23 cellular contexts compared by ENCODE assay signal in the genomic region with DNA sequence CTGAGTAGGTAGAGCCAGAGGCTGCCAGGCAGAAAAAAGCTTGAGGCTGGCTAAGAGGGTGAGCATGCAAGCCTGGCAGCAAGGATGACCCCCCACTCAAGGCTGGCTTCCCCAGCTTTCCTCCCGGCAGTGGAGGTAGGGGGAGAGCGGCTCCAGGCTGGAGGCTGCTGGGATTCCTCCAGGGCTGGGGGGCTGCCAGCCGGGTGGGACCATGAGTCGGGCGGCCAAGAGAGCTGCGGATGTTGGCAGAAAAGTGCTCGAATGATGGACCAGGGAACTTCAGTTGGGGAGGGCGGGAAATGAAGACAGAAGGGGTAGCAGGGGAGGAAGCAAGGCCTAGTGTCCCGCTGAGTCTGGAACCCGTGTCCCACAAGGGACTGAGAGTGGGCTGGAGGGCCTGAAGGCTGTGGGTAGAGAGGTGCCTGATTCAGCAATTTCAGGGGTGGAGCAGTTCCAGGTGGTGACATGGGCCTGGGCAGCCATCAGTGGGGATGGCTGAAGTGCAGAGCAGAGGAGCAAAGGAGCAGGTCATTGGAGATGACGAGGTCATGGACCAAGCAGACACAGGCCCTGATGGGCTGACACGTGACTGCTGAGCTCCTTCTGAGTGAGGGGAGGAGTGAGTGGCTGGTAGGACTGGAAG. TPM values are rescaled to one million over a fixed set of nuclear protein-coding genes. Genes with fewer than 3 reads are reported as not detected.
DNase-seq lines count a peak whose midpoint lies in the region; ATAC-seq and TF ChIP-seq lines count a peak whose summit lies in the region.
"Had no signal": no experiment of that assay in that cellular context is flagged by ENCODE, and none has a peak within 500 bp of the region (broad histone marks: within the 10 kb centered on the region; RNA-seq: fewer than 3 reads in every experiment).

No MANE protein-coding gene starts in this region.

- TF ChIP-seq CTCF in Peyer's patch (IDR thresholded peaks at IDR 0.05): no peak
- TF ChIP-seq CTCF in body of pancreas (IDR thresholded peaks at IDR 0.05): no peak

- H3K27me3 ChIP-seq in Peyer's patch (no peaks in the 10 kb centered on the region), body of pancreas (no peaks in the 10 kb centered on the region), skeletal muscle tissue (ENCODE audit: control insufficient read depth in 3 of 3, insufficient read depth in 3 of 3, low read length in 3 of 3) (no peaks in the 10 kb centered on the region)
- H3K27me3 ChIP-seq: neutrophil, tibial nerve had no signal

- TF ChIP-seq POLR2A in Peyer's patch (IDR thresholded peaks at IDR 0.05): no peak
- no peak for TF ChIP-seq POLR2A in body of pancreas (IDR thresholded peaks at IDR 0.05)

- H3K4me3 ChIP-seq in Peyer's patch (no peak overlapping the region), body of pancreas (no peak overlapping the region), skeletal muscle tissue (ENCODE audit: low read length in 3 of 3) (no peak overlapping the region)
- H3K4me3 ChIP-seq: tibial nerve had no signal

- WGBS in body of pancreas, 2 donors: 78 to 89% methylated on average over 12 of the region's 12 CpGs

- H3K27ac ChIP-seq in Peyer's patch (peak overlapping the region in 3 of 4 donors; percentile 77 to 94 (median 90)), body of pancreas (peak overlapping the region; percentile 83 to 96 (median 92)), skeletal muscle tissue (ENCODE audit: low read depth, low read length) (peak overlapping the region; percentile 40)
- H3K27ac ChIP-seq: neutrophil had no signal

- H3K9me3 ChIP-seq in Peyer's patch (no peaks in the 10 kb centered on the region), body of pancreas (no peaks in the 10 kb centered on the region), skeletal muscle tissue (ENCODE audit: control insufficient read depth in 3 of 3, low read length in 3 of 3) (no peaks in the 10 kb centered on the region)
- H3K9me3 ChIP-seq: neutrophil, tibial nerve had no signal

- H3K4me1 ChIP-seq in Peyer's patch (peaks cover 3 to 86% (median 23%) of the 10 kb centered on the region in 4 donors), body of pancreas (peaks cover 66% of the 10 kb centered on the region), skeletal muscle tissue (ENCODE audit: control insufficient read depth in 3 of 3, insufficient read depth in 3 of 3, low read length in 3 of 3) (peaks cover 68 to 80% (median 68%) of the 10 kb centered on the region in 3 donors)

- peaks cover 0 to 41% (median 0%) of the 10 kb centered on the region in 3 donors for H3K36me3 ChIP-seq in Peyer's patch
- peaks cover 0 to 2% of the 10 kb centered on the region in 2 donors for H3K36me3 ChIP-seq in body of pancreas (replicated peaks in 1 of 2; ENCODE audit: insufficient read depth in 1 of 2, low read depth in 2 of 2)
- peaks cover 12 to 18% (median 13%) of the 10 kb centered on the region in 3 donors for H3K36me3 ChIP-seq in skeletal muscle tissue (ENCODE audit: control insufficient read depth in 3 of 3, insufficient read depth in 3 of 3, low read length in 3 of 3)

- H3K9ac ChIP-seq in skeletal muscle tissue (ENCODE audit: low read depth in 1 of 3, low read length in 3 of 3): peak overlapping the region in 2 of 3 donors; percentile 14 to 40

- intact Hi-C loops in body of pancreas (cut with DNase I): no loop called here

- ATAC-seq in body of pancreas: peak; percentile 4
- no peak for ATAC-seq in HG03039 (IDR thresholded peaks at IDR 0.05; ENCODE audit: unreplicated experiment)
- ATAC-seq in HG03135 (IDR thresholded peaks at IDR 0.05; ENCODE audit: unreplicated experiment): no peak
- ATAC-seq: stimulated activated naive B cell treated with anti-CD40 and anti-IgM and Interleukin-4, amounts not matched to agents 10 μg/mL and 1 μg/mL and 100 μg/mL, for 72 hours had no signal

- DNase-seq in Peyer's patch (peak in 1 of 3 donors; percentile 48), body of pancreas (no peak), medulla oblongata (ENCODE audit: extremely low spot score) (peak; percentile 37), epidermal melanocyte (ENCODE audit: insufficient read length, low spot score) (no peak), NAMALWA (ENCODE audit: low spot score) (no peak)
- DNase-seq: activated CD4-positive, alpha-beta T cell treated with anti-CD3 and anti-CD28 coated beads, Interleukin-2, amount 50 U/mL, for 1 hour; activated naive CD4-positive, alpha-beta T cell treated with anti-CD3 and anti-CD28 coated beads, Interleukin-2, amount 10 ng/mL, durations not matched to agents 7 days and 5 days; Kasumi-1; NCI-H1092 treated with DMSO at 0.1 percent for 48 hours; NCI-H2107; NCI-H524; retina; stimulated activated naive B cell treated with anti-CD40 and anti-IgM and Interleukin-4, amounts not matched to agents 10 μg/mL and 1 μg/mL and 100 μg/mL, for 72 hours had no signal

RNA-seq across cellular contexts. Expression of gene HSD11B2, which starts 20.3 kb away (rescaled TPM):
- 100 to 1,000 TPM; 116 to 688 (median 499) TPM for total RNA-seq in Peyer's patch
- total RNA-seq in body of pancreas: 10 to 100 TPM in 1 of 2 donors, 1 to 10 TPM in 1; 5.4 to 13.8 TPM
- total RNA-seq in skeletal muscle tissue: 2.6 TPM
- total RNA-seq: fibroblast of villous mesenchyme had no signal

RNA-seq across cellular contexts. Expression of gene ATP6V0D1, which starts 29.8 kb away (rescaled TPM):
- total RNA-seq in Peyer's patch (100 to 1,000 TPM; 131 to 223 (median 202) TPM), body of pancreas (100 to 1,000 TPM in 1 of 2 donors, 10 to 100 TPM in 1; 53.7 to 102 TPM), skeletal muscle tissue (46.4 TPM)

RNA-seq across cellular contexts. Expression of gene AGRP, which starts 32.2 kb away (rescaled TPM):
- not detected for total RNA-seq in Peyer's patch
- total RNA-seq in body of pancreas: not detected
- total RNA-seq in skeletal muscle tissue: not detected
- total RNA-seq: Calu3, fibroblast of villous mesenchyme, H1, HT-29, mesenteric fat pad, tibial nerve had no signal

RNA-seq across cellular contexts. Expression of gene ZDHHC1, which starts 34.9 kb away (rescaled TPM):
- total RNA-seq in Peyer's patch (10 to 100 TPM in 1 of 4 donors, 1 to 10 TPM in 3; 3.5 to 14.5 (median 6.3) TPM), body of pancreas (10 to 100 TPM; 13.0 to 57.0 TPM), skeletal muscle tissue (11.5 TPM)

RNA-seq across cellular contexts. Expression of gene TPPP3, which starts 57.9 kb away (rescaled TPM):
- total RNA-seq in Peyer's patch: 10 to 100 TPM in 2 of 4 donors, 1 to 10 TPM in 2; 6.6 to 33.3 (median 16.6) TPM
- total RNA-seq in body of pancreas: 10 to 100 TPM; 11.2 to 30.0 TPM
- 135 TPM for total RNA-seq in skeletal muscle tissue

Comparison
In these comparisons a context has a peak if more than half of its experiments do, and no peak if none do; other contexts are left out.
1. H3K27ac ChIP-seq: peak in every context shown above with its lines; median percentile 92 in body of pancreas; 90 in Peyer's patch; 40 in skeletal muscle tissue.
2. RNA of gene HSD11B2, which starts 20.3 kb away (total RNA-seq): 116 to 688 TPM in Peyer's patch; 5.4 to 13.8 TPM in body of pancreas and 2.6 TPM in skeletal muscle tissue (single experiment); every median in the first group is over 4 times any median in the second.